12 cellular contexts compared by ENCODE assay signal in the genomic region with DNA sequence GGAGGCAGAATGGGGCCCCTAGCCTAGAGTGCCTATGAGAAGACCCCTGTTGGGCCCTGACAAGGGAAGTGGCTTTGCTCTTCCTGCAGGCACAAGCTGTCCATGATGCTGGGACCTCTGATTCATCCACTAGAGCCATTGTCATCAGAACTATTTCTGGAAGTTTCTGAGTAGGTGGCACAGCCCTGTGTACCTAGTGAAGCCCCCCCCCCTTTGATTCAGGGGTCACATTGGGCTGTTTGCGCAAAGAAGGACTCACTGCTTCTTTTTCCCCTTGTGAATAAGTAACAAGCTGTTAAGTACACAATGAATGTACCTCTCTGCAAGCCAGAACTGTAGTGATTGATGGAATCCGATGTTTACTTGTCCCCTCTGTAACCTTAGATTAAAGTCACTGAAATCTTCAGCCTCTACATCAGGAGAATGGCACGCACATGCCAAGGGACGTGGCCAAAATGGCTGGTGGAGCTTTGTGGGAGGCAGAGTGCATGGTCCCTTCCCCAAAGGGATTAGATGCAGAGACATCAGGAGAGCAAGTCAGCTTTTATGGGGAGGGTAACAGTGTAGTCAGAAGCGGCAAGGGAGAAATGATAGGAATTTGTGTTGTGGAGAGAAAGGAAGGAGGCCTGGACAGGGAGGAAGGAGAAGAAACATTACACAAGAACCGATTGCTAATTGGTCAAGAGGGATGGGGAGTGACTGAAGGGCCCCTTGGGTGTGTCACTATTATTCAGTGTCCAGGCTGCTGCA.
A peak's percentile ranks its signal among the peaks of the same experiment; 100 is the strongest.
DNase-seq lines count a peak whose midpoint lies in the region; ATAC-seq, FAIRE-seq and TF ChIP-seq lines count a peak whose summit lies in the region.
"Had no signal": no experiment of that assay in that cellular context is flagged by ENCODE, and none has a peak within 500 bp of the region (broad histone marks: within the 10 kb centered on the region; RNA-seq: fewer than 3 reads in every experiment).

No MANE protein-coding gene starts in this region.

- FAIRE-seq in bronchial epithelial cell (lab: Jason Lieb, UNC): no peak

- peak; percentile 76 for DNase-seq in HS-27A (ENCODE audit: low read depth)
- DNase-seq in bronchial epithelial cell (ENCODE audit: low read depth): peak; percentile 12
- peak; percentile 87 for DNase-seq in kidney glomerular epithelial cell (lab: John Stamatoyannopoulos, UW)
- peak; percentile 23 for DNase-seq in thoracic aorta (ENCODE audit: low spot score)
- no peak for DNase-seq in activated T-cell treated with anti-CD3 and anti-CD28 coated beads, Interleukin-2, amount 50 U/mL, for 48 hours
- DNase-seq in NOMO-1 treated with DMSO at 0.1 percent for 48 hours (lab: John Stamatoyannopoulos, UW; ENCODE audit: unreplicated experiment): no peak
- DNase-seq: activated T-cell treated with anti-CD3 and anti-CD28 coated beads, Interleukin-2, amount 50 U/mL, for 72 hours; colonic mucosa; NCI-H2081 treated with DMSO at 0.1 percent for 48 hours; nephron progenitor cell; stimulated activated CD4-positive, alpha-beta T cell treated with anti-CD3 and anti-CD28 coated beads, Interleukin-4, amount 100 ng/mL, for 4 hours had no signal

- peaks cover 29 to 47% of the 10 kb centered on the region in 2 donors for H3K4me1 ChIP-seq in thoracic aorta (ENCODE audit: control insufficient read depth in 1 of 2, low read depth in 2 of 2)
- H3K4me1 ChIP-seq: colonic mucosa had no signal

- H3K27me3 ChIP-seq in bronchial epithelial cell (ENCODE audit: control insufficient read depth, insufficient read depth, low read length) (no peaks in the 10 kb centered on the region), thoracic aorta (replicated peaks; ENCODE audit: insufficient read depth) (no peaks in the 10 kb centered on the region)
- H3K27me3 ChIP-seq: colonic mucosa had no signal

- H3K9me3 ChIP-seq in thoracic aorta: no peaks in the 10 kb centered on the region
- H3K9me3 ChIP-seq: colonic mucosa had no signal

- peak overlapping the region; percentile 56 to 78 for H3K27ac ChIP-seq in thoracic aorta
- H3K27ac ChIP-seq: colonic mucosa had no signal

- TF ChIP-seq CTCF in bronchial epithelial cell (IDR thresholded peaks at IDR 0.05; ENCODE audit: insufficient read depth, low read length, severe bottlenecking) (no peak), thoracic aorta (IDR thresholded peaks at IDR 0.05) (no peak)

- ATAC-seq in thoracic aorta (ENCODE audit: insufficient number of reproducible peaks, low FRiP score, low read depth) (peak; percentile 75), GM19452 (IDR thresholded peaks at IDR 0.05; ENCODE audit: unreplicated experiment) (no peak)
- ATAC-seq: activated T-cell treated with anti-CD3 and anti-CD28 coated beads, Interleukin-2, amount 50 U/mL, for 72 hours had no signal

- H3K4me3 ChIP-seq in bronchial epithelial cell (ENCODE audit: low read depth, low read length) (no peak overlapping the region), thoracic aorta (no peak overlapping the region)
- H3K4me3 ChIP-seq: colonic mucosa had no signal

- peaks cover 2% of the 10 kb centered on the region for H3K36me3 ChIP-seq in bronchial epithelial cell (ENCODE audit: control insufficient read depth, insufficient read depth, low read length)
- H3K36me3 ChIP-seq in thoracic aorta: no peaks in the 10 kb centered on the region
- H3K36me3 ChIP-seq: colonic mucosa had no signal

Comparison
In these comparisons a context has a peak if more than half of its experiments do, and no peak if none do; other contexts are left out.
1. DNase-seq: peak in HS-27A (single experiment), bronchial epithelial cell (single experiment), kidney glomerular epithelial cell (single experiment) and thoracic aorta (single experiment); none in activated T-cell treated with anti-CD3 and anti-CD28 coated beads, Interleukin-2, amount 50 U/mL, for 48 hours (0 of 2) and NOMO-1 treated with DMSO at 0.1 percent for 48 hours (single experiment).